Comparison of ENCODE assay signal across 8 cellular contexts in genomic region chr3:36969540-36970432, GRCh38. TPM values are rescaled to one million over a fixed set of nuclear protein-coding genes. Genes with fewer than 3 reads are reported as not detected.
A peak's percentile ranks its signal among the peaks of the same experiment; 100 is the strongest.
DNase-seq lines count a peak whose midpoint lies in the region; ATAC-seq, FAIRE-seq and TF ChIP-seq lines count a peak whose summit lies in the region.

No MANE protein-coding gene starts in this region.

- TF ChIP-seq CTCF in GM13976 (IDR thresholded peaks at IDR 0.05; ENCODE audit: borderline replicate concordance, control extremely low read depth, extremely low read depth, insufficient read depth, missing control alignments) (no peak), osteocyte (IDR thresholded peaks at IDR 0.05) (no peak)

- peak overlapping the region; percentile 53 for H3K27ac Mint-ChIP-seq in activated naive CD8-positive, alpha-beta T cell treated with anti-CD3 and anti-CD28 coated beads, Interleukin-2, amount 50 U/mL, for 24 hours
- peak overlapping the region; percentile 85 for H3K27ac Mint-ChIP-seq in stimulated activated memory B cell treated with anti-CD40 and anti-IgM and Interleukin-4, amounts not matched to agents 10 μg/mL and 1 μg/mL and 100 μg/mL, for 72 hours
- no peak overlapping the region for H3K27ac Mint-ChIP-seq in osteocyte (ENCODE audit: unreplicated experiment)

- no peaks in the 10 kb centered on the region for H3K9me3 Mint-ChIP-seq in activated naive CD8-positive, alpha-beta T cell treated with anti-CD3 and anti-CD28 coated beads, Interleukin-2, amount 50 U/mL, for 24 hours
- no peaks in the 10 kb centered on the region for H3K9me3 Mint-ChIP-seq in stimulated activated memory B cell treated with anti-CD40 and anti-IgM and Interleukin-4, amounts not matched to agents 10 μg/mL and 1 μg/mL and 100 μg/mL, for 72 hours
- H3K9me3 Mint-ChIP-seq in osteocyte (ENCODE audit: unreplicated experiment) = no peaks in the 10 kb centered on the region

- no peak for TF ChIP-seq POLR2A in H54 (IDR thresholded peaks at IDR 0.05; ENCODE audit: low read depth, low read length)

- peak; percentile 100 for ATAC-seq in activated naive CD8-positive, alpha-beta T cell treated with anti-CD3 and anti-CD28 coated beads, Interleukin-2, amount 50 U/mL, for 24 hours
- peak; percentile 100 for ATAC-seq in stimulated activated memory B cell treated with anti-CD40 and anti-IgM and Interleukin-4, amounts not matched to agents 10 μg/mL and 1 μg/mL and 100 μg/mL, for 72 hours

- H3K36me3 Mint-ChIP-seq in activated naive CD8-positive, alpha-beta T cell treated with anti-CD3 and anti-CD28 coated beads, Interleukin-2, amount 50 U/mL, for 24 hours (ENCODE audit: low read depth) = peaks cover 2% of the 10 kb centered on the region
- peaks cover 8% of the 10 kb centered on the region for H3K36me3 Mint-ChIP-seq in stimulated activated memory B cell treated with anti-CD40 and anti-IgM and Interleukin-4, amounts not matched to agents 10 μg/mL and 1 μg/mL and 100 μg/mL, for 72 hours
- no peaks in the 10 kb centered on the region for H3K36me3 Mint-ChIP-seq in osteocyte (ENCODE audit: unreplicated experiment)

- DNase-seq in GM13976 (ENCODE audit: low spot score) (peak; percentile 83), H54 (ENCODE audit: insufficient read length, low spot score) (peak; percentile 68), KBM-7 (peak; percentile 95), OCI-M1 (lab: John Stamatoyannopoulos, UW) (peak; percentile 98), iris pigment epithelial cell (ENCODE audit: low read depth) (peak; percentile 91), osteocyte (ENCODE audit: extremely low spot score, unreplicated experiment) (no peak)
- DNase-seq in activated naive CD8-positive, alpha-beta T cell treated with anti-CD3 and anti-CD28 coated beads, Interleukin-2, amount 50 U/mL, for 24 hours = peak; percentile 41

- FAIRE-seq in H54 (lab: Jason Lieb, UNC) = peak; percentile 95

- H3K4me1 Mint-ChIP-seq in activated naive CD8-positive, alpha-beta T cell treated with anti-CD3 and anti-CD28 coated beads, Interleukin-2, amount 50 U/mL, for 24 hours = peaks cover 22% of the 10 kb centered on the region
- peaks cover 29% of the 10 kb centered on the region for H3K4me1 Mint-ChIP-seq in stimulated activated memory B cell treated with anti-CD40 and anti-IgM and Interleukin-4, amounts not matched to agents 10 μg/mL and 1 μg/mL and 100 μg/mL, for 72 hours
- H3K4me1 Mint-ChIP-seq in osteocyte (ENCODE audit: unreplicated experiment) = no peaks in the 10 kb centered on the region

- H3K27me3 Mint-ChIP-seq in activated naive CD8-positive, alpha-beta T cell treated with anti-CD3 and anti-CD28 coated beads, Interleukin-2, amount 50 U/mL, for 24 hours = no peaks in the 10 kb centered on the region
- no peaks in the 10 kb centered on the region for H3K27me3 Mint-ChIP-seq in stimulated activated memory B cell treated with anti-CD40 and anti-IgM and Interleukin-4, amounts not matched to agents 10 μg/mL and 1 μg/mL and 100 μg/mL, for 72 hours
- H3K27me3 Mint-ChIP-seq in osteocyte (ENCODE audit: unreplicated experiment) = peaks cover 3% of the 10 kb centered on the region

- in situ Hi-C loops in GM13976 (cut with MboI; ENCODE audit: low sequenced_read_pairs, unreplicated experiment) = loop anchor here (25.0 kb wide), 1 partner anchor 232 kb away; no protein-coding TSS in a partner anchor
- in situ Hi-C loops in KBM-7 (cut with MboI; ENCODE audit: low pct_unique_long_range_greater_than_20kb, low sequenced_read_pairs) = no loop called here

- H3K4me3 Mint-ChIP-seq in activated naive CD8-positive, alpha-beta T cell treated with anti-CD3 and anti-CD28 coated beads, Interleukin-2, amount 50 U/mL, for 24 hours = no peak overlapping the region
- peak overlapping the region; percentile 45 for H3K4me3 Mint-ChIP-seq in stimulated activated memory B cell treated with anti-CD40 and anti-IgM and Interleukin-4, amounts not matched to agents 10 μg/mL and 1 μg/mL and 100 μg/mL, for 72 hours
- H3K4me3 Mint-ChIP-seq in osteocyte (ENCODE audit: unreplicated experiment) = no peak overlapping the region

RNA-seq across cellular contexts. Expression of gene EPM2AIP1, which starts 23.1 kb away (rescaled TPM):
- total RNA-seq in osteocyte = 24.5 and 24.8 TPM in 2 replicates

RNA-seq across cellular contexts. Expression of gene MLH1, which starts 23.5 kb away (rescaled TPM):
- 31.2 and 35.6 TPM in 2 replicates for total RNA-seq in osteocyte

RNA-seq across cellular contexts. Expression of gene TRANK1, which starts 24.9 kb away (rescaled TPM):
- 24.9 and 26.1 TPM in 2 replicates for total RNA-seq in osteocyte
